In the genomic region with DNA sequence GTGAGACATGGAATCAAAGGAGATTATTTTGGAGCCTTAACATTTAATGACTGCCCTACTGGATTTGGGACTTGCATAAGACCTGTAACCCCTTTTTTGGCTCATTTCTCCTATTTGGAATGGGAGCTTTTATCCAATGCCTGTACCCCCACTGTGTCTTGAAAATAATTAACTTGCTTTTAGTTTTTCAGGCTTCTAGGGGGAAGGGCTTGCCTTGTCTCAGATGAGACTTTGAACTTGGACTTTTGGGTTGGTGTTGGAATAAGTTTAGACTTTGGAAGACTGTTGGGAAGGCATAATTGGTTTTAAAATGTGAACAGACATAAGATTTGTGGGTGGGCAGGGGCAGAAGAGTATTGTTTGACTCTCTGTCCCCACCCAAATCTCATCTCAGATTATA, we compare ENCODE assay signal across 11 cellular contexts.
"Had no signal": no experiment of that assay in that cellular context is flagged by ENCODE, and none has a peak within 500 bp of the region (broad histone marks: within the 10 kb centered on the region; RNA-seq: fewer than 3 reads in every experiment).

No MANE protein-coding gene starts in this region.

- H3K9ac ChIP-seq: GM23248 had no signal

- ATAC-seq: GM23338, HCT116 had no signal

- DNase-seq: GM23248, GOT3, H7, H9, HCEC 1CT, HFFc6 had no signal

- H3K4me2 ChIP-seq: GM23338 had no signal

- H3K4me1 ChIP-seq: HAP-1 had no signal

- FAIRE-seq: H1, H54 had no signal

- H3K27ac ChIP-seq: GM23248 had no signal

- H3K9me3 ChIP-seq: HAP-1 had no signal

- H3K4me3 ChIP-seq: GM23248, GM23338, HAP-1 had no signal

- H3K36me3 ChIP-seq: HAP-1 had no signal

- H2AFZ ChIP-seq: GM23248, GM23338 had no signal
